In genomic region chr19:5956728-5957127, GRCh38 we compare ENCODE assay signal across 21 cellular contexts. TPM values are rescaled to one million over a fixed set of nuclear protein-coding genes. Genes with fewer than 3 reads are reported as not detected.
DNase-seq lines count a peak whose midpoint lies in the region; ATAC-seq and TF ChIP-seq lines count a peak whose summit lies in the region.
"Had no signal": no experiment of that assay in that cellular context is flagged by ENCODE, and none has a peak within 500 bp of the region (broad histone marks: within the 10 kb centered on the region; RNA-seq: fewer than 3 reads in every experiment).

No MANE protein-coding gene starts in this region.

- no peaks in the 10 kb centered on the region for H3K9me3 Mint-ChIP-seq in activated CD4-positive, alpha-beta memory T cell treated with anti-CD3 and anti-CD28 coated beads for 36 hours
- H3K9me3 Mint-ChIP-seq in memory B cell (no peaks in the 10 kb centered on the region), type B pancreatic cell (no peaks in the 10 kb centered on the region)
- H3K9me3 Mint-ChIP-seq in stimulated activated naive B cell treated with anti-CD40 and anti-IgM and Interleukin-4, amounts not matched to agents 10 μg/mL and 1 μg/mL and 100 μg/mL, for 72 hours = no peaks in the 10 kb centered on the region
- H3K9me3 Mint-ChIP-seq: activated naive CD4-positive, alpha-beta T cell treated with anti-CD3 and anti-CD28 coated beads, Interleukin-2, amount 50 U/mL, for 72 hours; GM23338; IgD-negative memory B cell; neural progenitor cell; stimulated activated naive CD8-positive, alpha-beta T cell treated with anti-CD3 and anti-CD28 coated beads, Interleukin-15, amount 100 ng/mL, for 72 hours had no signal

- H3K4me1 Mint-ChIP-seq in activated CD4-positive, alpha-beta memory T cell treated with anti-CD3 and anti-CD28 coated beads for 36 hours (ENCODE audit: low read depth) = peaks cover 91% of the 10 kb centered on the region
- H3K4me1 Mint-ChIP-seq in memory B cell = peaks cover 53% of the 10 kb centered on the region
- H3K4me1 Mint-ChIP-seq in type B pancreatic cell (ENCODE audit: unreplicated experiment) = peaks cover 69% of the 10 kb centered on the region
- peaks cover 57 to 96% of the 10 kb centered on the region in 2 donors for H3K4me1 Mint-ChIP-seq in stimulated activated naive B cell treated with anti-CD40 and anti-IgM and Interleukin-4, amounts not matched to agents 10 μg/mL and 1 μg/mL and 100 μg/mL, for 72 hours

- no peak overlapping the region for H3K4me3 Mint-ChIP-seq in activated CD4-positive, alpha-beta memory T cell treated with anti-CD3 and anti-CD28 coated beads for 36 hours
- H3K4me3 Mint-ChIP-seq in memory B cell (no peak overlapping the region), type B pancreatic cell (no peak overlapping the region)
- no peak overlapping the region for H3K4me3 Mint-ChIP-seq in stimulated activated naive B cell treated with anti-CD40 and anti-IgM and Interleukin-4, amounts not matched to agents 10 μg/mL and 1 μg/mL and 100 μg/mL, for 72 hours
- H3K4me3 Mint-ChIP-seq: GM23338; IgD-negative memory B cell; neural progenitor cell; stimulated activated naive CD8-positive, alpha-beta T cell treated with anti-CD3 and anti-CD28 coated beads, Interleukin-15, amount 100 ng/mL, for 72 hours had no signal

- DNase-seq in right atrium auricular region (ENCODE audit: low spot score) = no peak
- no peak for DNase-seq in Right ventricle myocardium superior
- no peak for DNase-seq in activated CD4-positive, alpha-beta memory T cell treated with anti-CD3 and anti-CD28 coated beads for 36 hours
- DNase-seq in memory B cell (ENCODE audit: low spot score in 2 of 2) = no peak
- DNase-seq in type B pancreatic cell (ENCODE audit: extremely low spot score, unreplicated experiment) = no peak
- DNase-seq in HAP-1 (ENCODE audit: low spot score in 2 of 2) = no peak
- DNase-seq in stimulated activated naive B cell treated with anti-CD40 and anti-IgM and Interleukin-4, amounts not matched to agents 10 μg/mL and 1 μg/mL and 100 μg/mL, for 72 hours = no peak
- no peak for DNase-seq in colonic mucosa
- DNase-seq: activated T-cell treated with anti-CD3 and anti-CD28 coated beads, Interleukin-2, amount 50 U/mL, for 48 hours; lower lobe of right lung; MM.1S; NCI-H1694; NCI-H2227 treated with DMSO at 0.1 percent for 48 hours; stimulated activated naive CD8-positive, alpha-beta T cell treated with anti-CD3 and anti-CD28 coated beads, Interleukin-15, amount 100 ng/mL, for 72 hours; SW 1271 had no signal

- H3K9me3 ChIP-seq in right atrium auricular region = no peaks in the 10 kb centered on the region
- H3K9me3 ChIP-seq in HAP-1 = no peaks in the 10 kb centered on the region
- H3K9me3 ChIP-seq in colonic mucosa = no peaks in the 10 kb centered on the region
- H3K9me3 ChIP-seq: breast epithelium, lower lobe of right lung had no signal

- H3K36me3 ChIP-seq in right atrium auricular region (no peaks in the 10 kb centered on the region), HAP-1 (replicated peaks) (no peaks in the 10 kb centered on the region), colonic mucosa (no peaks in the 10 kb centered on the region)
- H3K36me3 ChIP-seq: breast epithelium, lower lobe of right lung, neural progenitor cell had no signal

- intact Hi-C loops in Right ventricle myocardium superior (cut with DNase I) (no loop called here), colonic mucosa (cut with DNase I) (no loop called here)
- intact Hi-C loops in activated CD4-positive, alpha-beta memory T cell treated with anti-CD3 and anti-CD28 coated beads for 36 hours (cut with micrococcal nuclease) = loop anchor here (10.0 kb wide), 1 partner anchor 272 kb away; the partner anchor contains the start of genes HSD11B1L and MICOS13

- no peaks in the 10 kb centered on the region for H3K27me3 Mint-ChIP-seq in activated CD4-positive, alpha-beta memory T cell treated with anti-CD3 and anti-CD28 coated beads for 36 hours
- H3K27me3 Mint-ChIP-seq in memory B cell = no peaks in the 10 kb centered on the region
- no peaks in the 10 kb centered on the region for H3K27me3 Mint-ChIP-seq in type B pancreatic cell
- no peaks in the 10 kb centered on the region for H3K27me3 Mint-ChIP-seq in stimulated activated naive B cell treated with anti-CD40 and anti-IgM and Interleukin-4, amounts not matched to agents 10 μg/mL and 1 μg/mL and 100 μg/mL, for 72 hours
- H3K27me3 Mint-ChIP-seq: IgD-negative memory B cell; stimulated activated naive CD8-positive, alpha-beta T cell treated with anti-CD3 and anti-CD28 coated beads, Interleukin-15, amount 100 ng/mL, for 72 hours had no signal

- peak overlapping the region; percentile 46 for H3K27ac Mint-ChIP-seq in activated CD4-positive, alpha-beta memory T cell treated with anti-CD3 and anti-CD28 coated beads for 36 hours
- H3K27ac Mint-ChIP-seq in memory B cell (peak overlapping the region; percentile 56), type B pancreatic cell (peak overlapping the region; percentile 65)
- H3K27ac Mint-ChIP-seq in stimulated activated naive B cell treated with anti-CD40 and anti-IgM and Interleukin-4, amounts not matched to agents 10 μg/mL and 1 μg/mL and 100 μg/mL, for 72 hours = no peak overlapping the region
- H3K27ac Mint-ChIP-seq: GM23338, neural progenitor cell had no signal

- TF ChIP-seq CTCF in right atrium auricular region (IDR thresholded peaks at IDR 0.05) (no peak), type B pancreatic cell (conservative IDR thresholded peaks at IDR 0.05) (no peak), colonic mucosa (IDR thresholded peaks at IDR 0.05) (no peak)

- no peak overlapping the region for H3K4me3 ChIP-seq in right atrium auricular region
- no peak overlapping the region for H3K4me3 ChIP-seq in HAP-1
- H3K4me3 ChIP-seq in colonic mucosa = no peak overlapping the region
- H3K4me3 ChIP-seq: breast epithelium, GM23338, lower lobe of right lung, neural progenitor cell had no signal

- peak overlapping the region; percentile 79 to 86 for H3K27ac ChIP-seq in right atrium auricular region
- no peak overlapping the region for H3K27ac ChIP-seq in colonic mucosa
- H3K27ac ChIP-seq: breast epithelium, lower lobe of right lung, neural progenitor cell had no signal

- no peak overlapping the region for H3K9ac ChIP-seq in colonic mucosa (ENCODE audit: low read depth in 2 of 2, low read length in 2 of 2)

- peaks cover 7% of the 10 kb centered on the region for H3K36me3 Mint-ChIP-seq in activated CD4-positive, alpha-beta memory T cell treated with anti-CD3 and anti-CD28 coated beads for 36 hours
- H3K36me3 Mint-ChIP-seq in memory B cell = peaks cover 7% of the 10 kb centered on the region
- H3K36me3 Mint-ChIP-seq in type B pancreatic cell = no peaks in the 10 kb centered on the region
- peaks cover 18 to 34% of the 10 kb centered on the region in 2 donors for H3K36me3 Mint-ChIP-seq in stimulated activated naive B cell treated with anti-CD40 and anti-IgM and Interleukin-4, amounts not matched to agents 10 μg/mL and 1 μg/mL and 100 μg/mL, for 72 hours
- H3K36me3 Mint-ChIP-seq: neural progenitor cell had no signal

- H3K4me1 ChIP-seq in right atrium auricular region (peaks cover 0 to 100% of the 10 kb centered on the region in 2 donors), HAP-1 (peaks cover 46% of the 10 kb centered on the region), colonic mucosa (peaks cover 22% of the 10 kb centered on the region)

- ATAC-seq in Right ventricle myocardium superior (ENCODE audit: poor library complexity) (no peak), memory B cell (ENCODE audit: low read depth) (no peak)
- ATAC-seq in stimulated activated naive B cell treated with anti-CD40 and anti-IgM and Interleukin-4, amounts not matched to agents 10 μg/mL and 1 μg/mL and 100 μg/mL, for 72 hours (replicated peaks) = no peak
- ATAC-seq: activated naive CD4-positive, alpha-beta T cell treated with anti-CD3 and anti-CD28 coated beads, Interleukin-2, amount 50 U/mL, for 72 hours; esophagus mucosa; GM23338; lower lobe of right lung; stimulated activated naive CD8-positive, alpha-beta T cell treated with anti-CD3 and anti-CD28 coated beads, Interleukin-15, amount 100 ng/mL, for 72 hours had no signal

- CTCF ChIA-PET in activated CD4-positive, alpha-beta memory T cell treated with anti-CD3 and anti-CD28 coated beads for 36 hours (lab: Charles Lee) = interaction anchor here (1.9 to 5.2 kb wide), 2 partner anchors 11 to 13 kb away, joined by 7 to 37 read pairs; no protein-coding TSS in a partner anchor

- H3K27me3 ChIP-seq in right atrium auricular region (no peaks in the 10 kb centered on the region), HAP-1 (ENCODE audit: low read depth) (no peaks in the 10 kb centered on the region), colonic mucosa (no peaks in the 10 kb centered on the region)
- H3K27me3 ChIP-seq: breast epithelium, neural progenitor cell had no signal

- in situ Hi-C loops in HAP-1 (cut with MboI; ENCODE audit: low sequenced_read_pairs) = no loop called here

- POLR2A ChIA-PET in activated CD4-positive, alpha-beta memory T cell treated with anti-CD3 and anti-CD28 coated beads for 36 hours (lab: Charles Lee) = no interaction called here

RNA-seq across cellular contexts. Expression of gene RANBP3, which starts 21.2 kb away (rescaled TPM):
- total RNA-seq in right atrium auricular region (10 to 100 TPM; 53.6 to 54.7 TPM), Right ventricle myocardium superior (57.4 TPM), type B pancreatic cell (ENCODE audit: low replicate concordance) (75.5 and 92.4 TPM in 2 replicates), colonic mucosa (10 to 100 TPM; 52.1 to 62.7 TPM)
- 10 to 100 TPM; 78.1 to 81.3 TPM for total RNA-seq in activated CD4-positive, alpha-beta memory T cell treated with anti-CD3 and anti-CD28 coated beads for 36 hours

RNA-seq across cellular contexts. Expression of gene CAPS, which starts 42.7 kb away (rescaled TPM):
- total RNA-seq in right atrium auricular region = 1 to 10 TPM; 4.5 to 7.3 TPM
- 3.4 TPM for total RNA-seq in Right ventricle myocardium superior
- total RNA-seq in activated CD4-positive, alpha-beta memory T cell treated with anti-CD3 and anti-CD28 coated beads for 36 hours = 1 to 10 TPM; 3.7 to 3.9 TPM
- total RNA-seq in type B pancreatic cell (ENCODE audit: low replicate concordance) = 13.9 and 14.1 TPM in 2 replicates
- total RNA-seq in colonic mucosa = 10 to 100 TPM in 1 of 2 donors, 1 to 10 TPM in 1; 9.3 to 15.0 TPM

RNA-seq across cellular contexts. Expression of gene VMAC, which starts 52.1 kb away (rescaled TPM):
- total RNA-seq in right atrium auricular region (1 to 10 TPM; 2.6 to 4.1 TPM), Right ventricle myocardium superior (2.1 TPM), type B pancreatic cell (ENCODE audit: low replicate concordance) (7.1 and 7.4 TPM in 2 replicates), colonic mucosa (1 to 10 TPM; 4.0 to 4.7 TPM)
- 1 to 10 TPM; 2.9 to 3.3 TPM for total RNA-seq in activated CD4-positive, alpha-beta memory T cell treated with anti-CD3 and anti-CD28 coated beads for 36 hours

RNA-seq across cellular contexts. Expression of gene NDUFA11, which starts 53.1 kb away (rescaled TPM):
- total RNA-seq in right atrium auricular region (100 to 1,000 TPM; 368 to 648 TPM), Right ventricle myocardium superior (606 TPM), type B pancreatic cell (ENCODE audit: low replicate concordance) (253 and 265 TPM in 2 replicates), colonic mucosa (100 to 1,000 TPM; 188 to 228 TPM)
- 100 to 1,000 TPM; 224 to 226 TPM for total RNA-seq in activated CD4-positive, alpha-beta memory T cell treated with anti-CD3 and anti-CD28 coated beads for 36 hours
